In genomic region chr13:90374183-90374582, GRCh38 we compare ENCODE assay signal across 8 cellular contexts.
"Had no signal": no experiment of that assay in that cellular context is flagged by ENCODE, and none has a peak within 500 bp of the region (broad histone marks: within the 10 kb centered on the region; RNA-seq: fewer than 3 reads in every experiment).

No MANE protein-coding gene starts in this region.

- H3K4me2 ChIP-seq: KMS-11 had no signal

- H3K4me1 Mint-ChIP-seq: H9, IgD-negative memory B cell had no signal

- H3K9ac ChIP-seq: GM23248, KMS-11 had no signal

- H3K27me3 Mint-ChIP-seq: IgD-negative memory B cell had no signal

- H3K4me3 ChIP-seq: GM23248 had no signal

- H3K4me3 Mint-ChIP-seq: H9, IgD-negative memory B cell had no signal

- H3K36me3 Mint-ChIP-seq: IgD-negative memory B cell had no signal

- H2AFZ ChIP-seq: GM23248 had no signal

- H3K27ac Mint-ChIP-seq: H9, IgD-negative memory B cell had no signal

- DNase-seq: GM23248, GOT3, H9, HCEC 1CT, KBM-7 had no signal

- H3K27ac ChIP-seq: GM23248, HL-60, KMS-11 had no signal
